13 cellular contexts compared by ENCODE assay signal in genomic region chr19:18839465-18840287, GRCh38. TPM values are rescaled to one million over a fixed set of nuclear protein-coding genes. Genes with fewer than 3 reads are reported as not detected.
DNase-seq lines count a peak whose midpoint lies in the region; ATAC-seq and TF ChIP-seq lines count a peak whose summit lies in the region.
"Had no signal": no experiment of that assay in that cellular context is flagged by ENCODE, and none has a peak within 500 bp of the region (broad histone marks: within the 10 kb centered on the region; RNA-seq: fewer than 3 reads in every experiment).

No MANE protein-coding gene starts in this region.

- H3K27me3 Mint-ChIP-seq in type B pancreatic cell, result no peaks in the 10 kb centered on the region

- H3K27me3 ChIP-seq in adrenal gland (no peaks in the 10 kb centered on the region), left lung (no peaks in the 10 kb centered on the region)
- H3K27me3 ChIP-seq: SJCRH30 had no signal

- H3K4me1 Mint-ChIP-seq in type B pancreatic cell (ENCODE audit: unreplicated experiment), result peaks cover 48% of the 10 kb centered on the region

- H3K36me3 Mint-ChIP-seq in type B pancreatic cell, result peaks cover 15% of the 10 kb centered on the region

- H3K27ac Mint-ChIP-seq in type B pancreatic cell, result no peak overlapping the region

- TF ChIP-seq CTCF in adrenal gland (IDR thresholded peaks at IDR 0.05) (peak in 1 of 6 experiments; percentile 0), left lung (IDR thresholded peaks at IDR 0.05) (no peak), type B pancreatic cell (conservative IDR thresholded peaks at IDR 0.05) (no peak), GM10248 (IDR thresholded peaks at IDR 0.05; ENCODE audit: control extremely low read depth, extremely low read depth, low read depth, missing control alignments) (no peak)

- no peak for TF ChIP-seq POLR2A in adrenal gland (IDR thresholded peaks at IDR 0.05)

- H3K36me3 ChIP-seq in adrenal gland (replicated peaks in 1 of 2), result no peaks in the 10 kb centered on the region
- H3K36me3 ChIP-seq in left lung, result peaks cover 0 to 26% of the 10 kb centered on the region in 2 donors

- DNase-seq in Right ventricle myocardium superior (no peak), cardiac septum (ENCODE audit: low spot score) (no peak), adrenal gland (peak in 5 of 7 donors; percentile 49 to 66 (median 55)), left lung (peak in 1 of 2 donors; percentile 54), type B pancreatic cell (ENCODE audit: extremely low spot score, unreplicated experiment) (no peak), GM10248 (ENCODE audit: extremely low spot score) (no peak), NCI-H69 (lab: John Stamatoyannopoulos, UW) (no peak)
- DNase-seq: activated CD4-positive, alpha-beta T cell treated with anti-CD3 and anti-CD28 coated beads for 48 hours; mammary epithelial cell; SJCRH30; stimulated activated CD8-positive, alpha-beta memory T cell treated with anti-CD3 and anti-CD28 coated beads, Interleukin-4, amount 100 ng/mL, for 48 hours had no signal

- H3K4me1 ChIP-seq in adrenal gland (replicated peaks in 1 of 2), result peaks cover 34 to 75% of the 10 kb centered on the region in 2 donors
- peaks cover 24 to 95% of the 10 kb centered on the region in 2 donors for H3K4me1 ChIP-seq in left lung

- intact Hi-C loops in Right ventricle myocardium superior (cut with DNase I), result no loop called here
- intact Hi-C loops in cardiac septum (cut with DNase I), result no loop called here
- intact Hi-C loops in adrenal gland (cut with DNase I), result loop anchor here in 1 of 2 donors (10.0 kb wide), 1 partner anchor 245 kb away; no protein-coding TSS in a partner anchor
- intact Hi-C loops in left lung (cut with DNase I), result loop anchor here in 1 of 2 donors (10.0 kb wide), 1 partner anchor 385 kb away; no protein-coding TSS in a partner anchor

- H3K9me3 ChIP-seq in adrenal gland (replicated peaks in 1 of 3) (no peaks in the 10 kb centered on the region), left lung (no peaks in the 10 kb centered on the region)
- H3K9me3 ChIP-seq: SJCRH30 had no signal

- CTCF ChIA-PET in GM10248 (lab: Yijun Ruan, JAX), result interaction anchor here (0.9 to 12.6 kb wide), 4 partner anchors 6 to 68 kb away, joined by 3 to 158 read pairs (median 80); partner anchors contain the start of gene UPF1

- ATAC-seq in Right ventricle myocardium superior (ENCODE audit: poor library complexity) (peak; percentile 56), left lung (peak; percentile 72), GM18858 (IDR thresholded peaks at IDR 0.05; ENCODE audit: unreplicated experiment) (no peak)

- peak overlapping the region; percentile 17 for H3K4me3 Mint-ChIP-seq in type B pancreatic cell

- POLR2A ChIA-PET in GM10248 (lab: Yijun Ruan, JAX), result no interaction called here

- H3K4me3 ChIP-seq in adrenal gland (no peak overlapping the region), left lung (no peak overlapping the region)
- H3K4me3 ChIP-seq: SJCRH30, smooth muscle cell had no signal

- peak overlapping the region in 3 of 5 donors; percentile 12 to 68 (median 36) for H3K27ac ChIP-seq in adrenal gland
- no peak overlapping the region for H3K27ac ChIP-seq in left lung
- H3K27ac ChIP-seq: SJCRH30 had no signal

- WGBS in adrenal gland, 4 donors, result 36 to 56% (median 44%) methylated on average over 13 to 15 of the region's 15 CpGs

- H3K9me3 Mint-ChIP-seq in type B pancreatic cell, result no peaks in the 10 kb centered on the region

RNA-seq across cellular contexts. Expression of gene UPF1, which starts 7.9 kb away (rescaled TPM):
- total RNA-seq in Right ventricle myocardium superior, result 34.2 TPM
- 40.2 TPM for total RNA-seq in cardiac septum
- 100 to 1,000 TPM in 1 of 8 donors, 10 to 100 TPM in 7; 57.7 to 141 (median 80.1) TPM for total RNA-seq in adrenal gland
- polyA plus RNA-seq in adrenal gland, result 10 to 100 TPM; 27.6 to 80.8 (median 55.1) TPM
- total RNA-seq in left lung, result 10 to 100 TPM; 66.9 to 80.9 TPM
- total RNA-seq in type B pancreatic cell (ENCODE audit: low replicate concordance), result 72.1 and 76.5 TPM in 2 replicates

RNA-seq across cellular contexts. Expression of gene COMP, which starts 48.6 kb away (rescaled TPM):
- total RNA-seq in Right ventricle myocardium superior (not detected), cardiac septum (31.8 TPM), adrenal gland (under 1 TPM in 1 of 8 donors, not detected in 7; 0.11 TPM), left lung (10 to 100 TPM in 1 of 2 donors, 1 to 10 TPM in 1; 1.9 to 47.7 TPM), type B pancreatic cell (ENCODE audit: low replicate concordance) (0.12 and 0.43 TPM in 2 replicates)
- under 1 TPM in 2 of 3 donors, not detected in 1; 0.16 to 0.17 TPM for polyA plus RNA-seq in adrenal gland
- total RNA-seq: SJCRH30 had no signal
- polyA plus RNA-seq: mammary epithelial cell had no signal

RNA-seq across cellular contexts. Expression of gene CERS1, which starts 56.3 kb away (rescaled TPM):
- 0.24 TPM for total RNA-seq in Right ventricle myocardium superior
- total RNA-seq in cardiac septum, result 1.8 TPM
- total RNA-seq in adrenal gland, result 1 to 10 TPM in 2 of 8 donors, under 1 TPM in 3, not detected in 3; 0.29 to 2.6 (median 0.92) TPM
- 1 to 10 TPM; 1.8 to 4.3 (median 2.8) TPM for polyA plus RNA-seq in adrenal gland
- under 1 TPM; 0.20 to 0.24 TPM for total RNA-seq in left lung
- 6.4 and 14.8 TPM in 2 replicates for total RNA-seq in type B pancreatic cell (ENCODE audit: low replicate concordance)

Comparison
In these comparisons a context has a peak if more than half of its experiments do, and no peak if none do; other contexts are left out.
1. DNase-seq: peak in adrenal gland (5 of 7); none in Right ventricle myocardium superior (single experiment), cardiac septum (single experiment), type B pancreatic cell (single experiment), GM10248 (single experiment) and NCI-H69 (single experiment).
2. H3K27ac ChIP-seq: peak in adrenal gland (3 of 5); none in left lung (0 of 2).